ENCODE assay signal across 9 cellular contexts in the genomic region with DNA sequence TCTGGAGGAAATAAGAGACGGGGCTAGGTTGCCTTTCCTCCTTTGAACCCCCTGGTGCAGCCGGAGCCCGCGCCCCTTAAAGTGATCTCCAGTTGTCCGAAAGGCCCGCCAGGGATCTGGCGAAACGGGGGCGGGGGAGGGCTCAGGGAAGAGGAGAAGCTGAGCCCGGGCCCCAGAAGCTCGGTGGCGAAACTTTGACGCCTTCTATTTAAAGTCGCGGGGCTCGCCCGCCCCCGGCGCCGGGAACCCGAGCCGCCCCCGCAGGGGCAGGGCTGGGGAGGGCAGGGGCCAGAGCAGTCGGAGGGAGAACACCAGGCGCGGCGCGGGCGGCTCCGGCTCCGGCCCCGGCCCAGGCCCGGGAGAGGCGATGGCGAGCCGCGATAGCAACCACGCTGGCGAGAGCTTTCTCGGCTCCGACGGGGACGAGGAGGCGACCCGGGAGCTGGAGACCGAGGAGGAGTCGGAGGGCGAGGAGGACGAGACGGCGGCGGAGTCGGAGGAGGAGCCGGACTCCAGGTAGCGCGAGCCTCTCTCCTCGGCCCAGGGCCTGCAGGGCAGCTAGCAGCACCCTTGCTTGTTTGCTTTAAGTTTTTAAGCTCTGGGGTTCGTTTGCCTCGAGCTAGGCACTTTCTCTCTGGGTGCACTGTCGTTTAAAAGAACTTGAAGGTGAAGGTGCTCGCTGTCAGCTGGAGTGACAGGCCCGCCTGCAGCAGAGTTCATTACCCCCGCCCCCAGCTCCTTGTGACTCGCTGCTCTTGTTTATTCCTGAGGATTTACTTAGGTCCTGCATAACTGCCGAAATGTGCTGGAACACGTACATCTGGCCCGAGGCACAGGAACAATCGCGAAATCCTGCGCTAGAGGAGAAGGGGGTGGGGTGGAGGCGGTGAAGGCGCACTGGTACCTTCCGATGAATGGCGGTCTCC. TPM values are rescaled to one million over a fixed set of nuclear protein-coding genes. Genes with fewer than 3 reads are reported as not detected.
DNase-seq lines count a peak whose midpoint lies in the region; ATAC-seq and TF ChIP-seq lines count a peak whose summit lies in the region.
"Had no signal": no experiment of that assay in that cellular context is flagged by ENCODE, and none has a peak within 500 bp of the region (broad histone marks: within the 10 kb centered on the region; RNA-seq: fewer than 3 reads in every experiment).

A gene (plus strand): TSS at position 296 of the 926 bp plus-strand sequence. CDS start 72 bp downstream, at position 368.

- peaks cover 16% of the 10 kb centered on the region for H3K27me3 Mint-ChIP-seq in H9 (ENCODE audit: low read depth)
- H3K27me3 Mint-ChIP-seq: dendritic cell treated with granulocyte-macrophage colony-stimulating factor and Interleukin-4, amounts not matched to agents 40 ng/mL and 50 ng/mL, for 4 days had no signal

- H3K27me3 ChIP-seq in H9 (ENCODE audit: insufficient read depth, low read length) (no peaks in the 10 kb centered on the region), colonic mucosa (no peaks in the 10 kb centered on the region)

- peaks cover 0 to 8% of the 10 kb centered on the region in 2 experiments; a peak in 3 of 5 replicates for H3K9me3 Mint-ChIP-seq in H9

- no peak within 1 kb of the TSS for H2BK5ac ChIP-seq in H9 (ENCODE audit: insufficient read length, low read length)

- H4K20me1 ChIP-seq in H9 (ENCODE audit: control insufficient read depth, insufficient read depth, insufficient read length) = no peaks in the 10 kb centered on the region

- no peak within 1 kb of the TSS for H3T11ph ChIP-seq in H9 (ENCODE audit: low read length)

- DNase-seq in H9 = peak; percentile 62
- peak; percentile 20 for DNase-seq in colonic mucosa
- peak; percentile 62 for DNase-seq in iPS-NIHi7 (ENCODE audit: extremely low spot score)
- DNase-seq in sciatic nerve (ENCODE audit: low spot score) = peak; percentile 63
- no peak for DNase-seq in NCI-H345 treated with DMSO at 0.1 percent for 48 hours (lab: John Stamatoyannopoulos, UW; ENCODE audit: unreplicated experiment)
- no peak for DNase-seq in NK-92 treated with Interleukin-12 subunit alpha and Interleukin-12 subunit beta, amount 100 ng/mL, for 24 hours (lab: John Stamatoyannopoulos, UW)

- peak within 1 kb of the TSS in 1 of 3 experiments; percentile 19; a peak in 1 of 7 replicates for H3K27ac Mint-ChIP-seq in H9
- H3K27ac Mint-ChIP-seq: dendritic cell treated with granulocyte-macrophage colony-stimulating factor and Interleukin-4, amounts not matched to agents 40 ng/mL and 50 ng/mL, for 4 days had no signal

- H3K4me1 Mint-ChIP-seq in H9 = peaks cover 28 to 31% of the 10 kb centered on the region in 2 experiments

- H2AK5ac ChIP-seq in H9 (ENCODE audit: insufficient read length, low read length) = no peak within 1 kb of the TSS

- peak within 1 kb of the TSS; percentile 60 for H3K14ac ChIP-seq in H9 (ENCODE audit: insufficient read depth, low read length)

- H3K79me1 ChIP-seq in H9 (ENCODE audit: insufficient read depth, low read depth, low read length, poor library complexity, severe bottlenecking) = no peaks in the 10 kb centered on the region

- no peak within 1 kb of the TSS for H4K8ac ChIP-seq in H9 (replicated peaks; ENCODE audit: insufficient read length, low read depth, low read length)

- H3K4me2 ChIP-seq in H9 (ENCODE audit: insufficient read depth, insufficient read length, low read length) = peak within 1 kb of the TSS; percentile 61

- H3K9me3 ChIP-seq in H9 (ENCODE audit: control insufficient read depth, low read depth, low read length) (no peaks in the 10 kb centered on the region), colonic mucosa (no peaks in the 10 kb centered on the region)

- H2BK12ac ChIP-seq in H9 (ENCODE audit: insufficient read length, low read depth, low read length) = no peak within 1 kb of the TSS

- TF ChIP-seq CTCF in H9 (conservative IDR thresholded peaks at IDR 0.05) = no peak
- no peak for TF ChIP-seq CTCF in colonic mucosa (IDR thresholded peaks at IDR 0.05)

- no peaks in the 10 kb centered on the region for H3K36me3 ChIP-seq in colonic mucosa

- H3K4me3 ChIP-seq in colonic mucosa = peak within 1 kb of the TSS; percentile 26

- H3K18ac ChIP-seq in H9 (ENCODE audit: insufficient read length, low read depth, low read length) = no peak within 1 kb of the TSS

- peaks cover 12% of the 10 kb centered on the region for H3K23me2 ChIP-seq in H9 (ENCODE audit: insufficient read length, low read depth, low read length, poor library complexity, severe bottlenecking)

- H4K91ac ChIP-seq in H9 (ENCODE audit: insufficient read length, low read depth, low read length) = no peak within 1 kb of the TSS

- no CpG with 5 or more reads among the region's 74 CpGs for WGBS in H9 (ENCODE audit: extremely low coverage, insufficient read length, low lambda C conversion rate)

- no peak within 1 kb of the TSS for H4K5ac ChIP-seq in H9 (ENCODE audit: insufficient read length, low read depth, low read length)

- H2BK15ac ChIP-seq in H9 (ENCODE audit: low read depth, low read length) = no peak within 1 kb of the TSS

- no peaks in the 10 kb centered on the region for H3K4me1 ChIP-seq in H9 (ENCODE audit: insufficient read depth, low read length)
- H3K4me1 ChIP-seq in colonic mucosa = no peaks in the 10 kb centered on the region

- H3K56ac ChIP-seq in H9 (ENCODE audit: insufficient read length, low read depth, low read length) = no peak within 1 kb of the TSS

- peak within 1 kb of the TSS; percentile 67 to 78 for H3K4me3 Mint-ChIP-seq in H9
- H3K4me3 Mint-ChIP-seq: dendritic cell treated with granulocyte-macrophage colony-stimulating factor and Interleukin-4, amounts not matched to agents 40 ng/mL and 50 ng/mL, for 4 days had no signal

- no peak within 1 kb of the TSS for H2BK20ac ChIP-seq in H9 (ENCODE audit: low read depth, low read length, poor library complexity, severe bottlenecking)

- no peak within 1 kb of the TSS for H2AFZ ChIP-seq in H9 (ENCODE audit: low read length)

- peak; percentile 82 for ATAC-seq in sciatic nerve
- ATAC-seq in GM19324 (IDR thresholded peaks at IDR 0.05; ENCODE audit: low FRiP score, unreplicated experiment) = no peak
- ATAC-seq in HG03442 (IDR thresholded peaks at IDR 0.05; ENCODE audit: unreplicated experiment) = no peak

- H3K27ac ChIP-seq in H9 (ENCODE audit: insufficient read length, low read depth, low read length) (no peak within 1 kb of the TSS), colonic mucosa (no peak within 1 kb of the TSS)

- no peak within 1 kb of the TSS for H2BK120ac ChIP-seq in H9 (ENCODE audit: low read depth, low read length, poor library complexity, severe bottlenecking)

- H3K9ac ChIP-seq in H9 (ENCODE audit: extremely low read depth, insufficient read length, low read length) (peak within 1 kb of the TSS; percentile 26), colonic mucosa (ENCODE audit: low read depth in 2 of 2, low read length in 2 of 2) (peak within 1 kb of the TSS in 1 of 2 donors; percentile 41)

- intact Hi-C loops in colonic mucosa (cut with DNase I) = no loop called here
- intact Hi-C loops in sciatic nerve (cut with DNase I) = no loop called here

- no peak within 1 kb of the TSS for H3K4ac ChIP-seq in H9 (ENCODE audit: low read depth, low read length)

- no peaks in the 10 kb centered on the region for H3K79me2 ChIP-seq in H9 (ENCODE audit: insufficient read depth, low read length)

- H3K23ac ChIP-seq in H9 (ENCODE audit: insufficient read length, low read depth, low read length) = no peak within 1 kb of the TSS

- peaks cover under 1 to 17% (median 8%) of the 10 kb centered on the region in 3 experiments; a peak in 5 of 7 replicates for H3K36me3 Mint-ChIP-seq in H9 (ENCODE audit: insufficient read depth in 1 of 3, low read depth in 3 of 3)

RNA-seq across cellular contexts. Expression of the gene that starts here (rescaled TPM):
- total RNA-seq in H9 (2021) (1.1 and 1.8 TPM in 2 replicates), colonic mucosa (under 1 TPM; 0.30 to 0.66 TPM), sciatic nerve (8.4 TPM)

Comparison
In these comparisons a context has a peak if more than half of its experiments do, and no peak if none do; other contexts are left out.
1. Peak in DNase-seq and H3K4me3 ChIP-seq in colonic mucosa; RNA of the gene not detected or under 1 TPM.
2. DNase-seq: peak in H9 (single experiment), iPS-NIHi7 (single experiment) and sciatic nerve (single experiment); none in NCI-H345 treated with DMSO at 0.1 percent for 48 hours (single experiment) and NK-92 treated with Interleukin-12 subunit alpha and Interleukin-12 subunit beta, amount 100 ng/mL, for 24 hours (single experiment).